ENCODE assay signal across 8 cellular contexts in genomic region chr5:93078082-93079038, GRCh38.
DNase-seq lines count a peak whose midpoint lies in the region; ATAC-seq, FAIRE-seq and TF ChIP-seq lines count a peak whose summit lies in the region.

No MANE protein-coding gene starts in this region.

- peak; percentile 96 for FAIRE-seq in RCC 7860 (lab: Jason Lieb, UNC)

- no peak overlapping the region for H3K4me3 Mint-ChIP-seq in activated T-cell treated with anti-CD3 and anti-CD28 coated beads, Interleukin-2, amount 50 U/mL, for 24 hours

- no peaks in the 10 kb centered on the region for H3K36me3 ChIP-seq in osteoblast (ENCODE audit: insufficient read depth, low read length)
- H3K36me3 ChIP-seq in suprapubic skin: no peaks in the 10 kb centered on the region

- H3K27me3 ChIP-seq in osteoblast (ENCODE audit: insufficient read depth, low read length) (no peaks in the 10 kb centered on the region), suprapubic skin (no peaks in the 10 kb centered on the region)

- no peak for DNase-seq in activated T-cell treated with anti-CD3 and anti-CD28 coated beads, Interleukin-2, amount 50 U/mL, for 24 hours
- no peak for DNase-seq in activated T-cell treated with anti-CD3 and anti-CD28 coated beads for 4 hours
- peak; percentile 99 for DNase-seq in RCC 7860 (ENCODE audit: low spot score)
- DNase-seq in fibroblast of gingiva (ENCODE audit: low read depth): peak; percentile 85
- peak; percentile 34 for DNase-seq in osteoblast (ENCODE audit: insufficient read length, low spot score, missing footprints)
- no peak for DNase-seq in T-helper 1 cell
- no peak for DNase-seq in suprapubic skin (ENCODE audit: low spot score in 2 of 2)

- no peaks in the 10 kb centered on the region for H4K20me1 ChIP-seq in osteoblast (ENCODE audit: insufficient read depth, low read length)

- TF ChIP-seq POLR2A in suprapubic skin (IDR thresholded peaks at IDR 0.05): no peak

- TF ChIP-seq CTCF in osteoblast (IDR thresholded peaks at IDR 0.05; ENCODE audit: extremely low read depth, low read depth, low read length) (no peak), suprapubic skin (IDR thresholded peaks at IDR 0.05) (no peak)

- H3K4me1 ChIP-seq in osteoblast (ENCODE audit: insufficient read depth, low read length) (peaks cover 37% of the 10 kb centered on the region), suprapubic skin (no peaks in the 10 kb centered on the region)

- peaks cover 3% of the 10 kb centered on the region for H3K4me1 Mint-ChIP-seq in activated T-cell treated with anti-CD3 and anti-CD28 coated beads, Interleukin-2, amount 50 U/mL, for 24 hours (ENCODE audit: low read depth)

- H3K27ac ChIP-seq in osteoblast (ENCODE audit: low read depth, low read length): peak overlapping the region; percentile 67
- H3K27ac ChIP-seq in suprapubic skin: no peak overlapping the region

- H2AFZ ChIP-seq in osteoblast (ENCODE audit: low read length): no peak overlapping the region

- peak overlapping the region; percentile 24 for H3K4me3 ChIP-seq in osteoblast (ENCODE audit: insufficient read depth, low read length)
- no peak overlapping the region for H3K4me3 ChIP-seq in suprapubic skin

- peak overlapping the region; percentile 67 for H3K4me2 ChIP-seq in osteoblast (ENCODE audit: insufficient read depth, low read length)

- H3K79me2 ChIP-seq in osteoblast (ENCODE audit: insufficient read depth, low read length): no peaks in the 10 kb centered on the region

- no peaks in the 10 kb centered on the region for H3K9me3 Mint-ChIP-seq in activated T-cell treated with anti-CD3 and anti-CD28 coated beads, Interleukin-2, amount 50 U/mL, for 24 hours

- H3K27me3 Mint-ChIP-seq in activated T-cell treated with anti-CD3 and anti-CD28 coated beads, Interleukin-2, amount 50 U/mL, for 24 hours: no peaks in the 10 kb centered on the region

- TF ChIP-seq EP300 in suprapubic skin (IDR thresholded peaks at IDR 0.05): no peak

- peak; percentile 69 for ATAC-seq in HG03039 (IDR thresholded peaks at IDR 0.05; ENCODE audit: unreplicated experiment)

- H3K9me3 ChIP-seq in osteoblast (ENCODE audit: low read depth, low read length) (no peaks in the 10 kb centered on the region), suprapubic skin (no peaks in the 10 kb centered on the region)

- 53% methylated on average over 11 of the region's 11 CpGs for whole genome bisulfite sequencing in suprapubic skin

- H3K36me3 Mint-ChIP-seq in activated T-cell treated with anti-CD3 and anti-CD28 coated beads, Interleukin-2, amount 50 U/mL, for 24 hours (ENCODE audit: low read depth): no peaks in the 10 kb centered on the region

- H3K27ac Mint-ChIP-seq in activated T-cell treated with anti-CD3 and anti-CD28 coated beads, Interleukin-2, amount 50 U/mL, for 24 hours: peak overlapping the region; percentile 23

Comparison
In these comparisons a context has a peak if more than half of its experiments do, and no peak if none do; other contexts are left out.
1. DNase-seq: peak in RCC 7860 (single experiment), fibroblast of gingiva (single experiment) and osteoblast (single experiment); none in activated T-cell treated with anti-CD3 and anti-CD28 coated beads, Interleukin-2, amount 50 U/mL, for 24 hours (single experiment), activated T-cell treated with anti-CD3 and anti-CD28 coated beads for 4 hours (single experiment), T-helper 1 cell (0 of 5) and suprapubic skin (0 of 2).